In genomic region chr5:73232266-73233041, GRCh38 we compare ENCODE assay signal across 1 cellular context.
TF ChIP-seq lines count a peak whose summit lies in the region.

No MANE protein-coding gene starts in this region.

TF ChIP-seq in WTC11, 78 proteins besides CTCF, POLR2A, EP300 and RAD21 (continued from another document):
- TF ChIP-seq, protein P1, sequence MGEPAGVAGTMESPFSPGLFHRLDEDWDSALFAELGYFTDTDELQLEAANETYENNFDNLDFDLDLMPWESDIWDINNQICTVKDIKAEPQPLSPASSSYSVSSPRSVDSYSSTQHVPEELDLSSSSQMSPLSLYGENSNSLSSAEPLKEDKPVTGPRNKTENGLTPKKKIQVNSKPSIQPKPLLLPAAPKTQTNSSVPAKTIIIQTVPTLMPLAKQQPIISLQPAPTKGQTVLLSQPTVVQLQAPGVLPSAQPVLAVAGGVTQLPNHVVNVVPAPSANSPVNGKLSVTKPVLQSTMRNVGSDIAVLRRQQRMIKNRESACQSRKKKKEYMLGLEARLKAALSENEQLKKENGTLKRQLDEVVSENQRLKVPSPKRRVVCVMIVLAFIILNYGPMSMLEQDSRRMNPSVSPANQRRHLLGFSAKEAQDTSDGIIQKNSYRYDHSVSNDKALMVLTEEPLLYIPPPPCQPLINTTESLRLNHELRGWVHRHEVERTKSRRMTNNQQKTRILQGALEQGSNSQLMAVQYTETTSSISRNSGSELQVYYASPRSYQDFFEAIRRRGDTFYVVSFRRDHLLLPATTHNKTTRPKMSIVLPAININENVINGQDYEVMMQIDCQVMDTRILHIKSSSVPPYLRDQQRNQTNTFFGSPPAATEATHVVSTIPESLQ (CRISPR knock-in tag; IDR thresholded peaks at IDR 0.05) = no peak
- TF ChIP-seq, protein P2, sequence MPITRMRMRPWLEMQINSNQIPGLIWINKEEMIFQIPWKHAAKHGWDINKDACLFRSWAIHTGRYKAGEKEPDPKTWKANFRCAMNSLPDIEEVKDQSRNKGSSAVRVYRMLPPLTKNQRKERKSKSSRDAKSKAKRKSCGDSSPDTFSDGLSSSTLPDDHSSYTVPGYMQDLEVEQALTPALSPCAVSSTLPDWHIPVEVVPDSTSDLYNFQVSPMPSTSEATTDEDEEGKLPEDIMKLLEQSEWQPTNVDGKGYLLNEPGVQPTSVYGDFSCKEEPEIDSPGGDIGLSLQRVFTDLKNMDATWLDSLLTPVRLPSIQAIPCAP (CRISPR knock-in tag; IDR thresholded peaks at IDR 0.05) = no peak
- TF ChIP-seq, protein P3, sequence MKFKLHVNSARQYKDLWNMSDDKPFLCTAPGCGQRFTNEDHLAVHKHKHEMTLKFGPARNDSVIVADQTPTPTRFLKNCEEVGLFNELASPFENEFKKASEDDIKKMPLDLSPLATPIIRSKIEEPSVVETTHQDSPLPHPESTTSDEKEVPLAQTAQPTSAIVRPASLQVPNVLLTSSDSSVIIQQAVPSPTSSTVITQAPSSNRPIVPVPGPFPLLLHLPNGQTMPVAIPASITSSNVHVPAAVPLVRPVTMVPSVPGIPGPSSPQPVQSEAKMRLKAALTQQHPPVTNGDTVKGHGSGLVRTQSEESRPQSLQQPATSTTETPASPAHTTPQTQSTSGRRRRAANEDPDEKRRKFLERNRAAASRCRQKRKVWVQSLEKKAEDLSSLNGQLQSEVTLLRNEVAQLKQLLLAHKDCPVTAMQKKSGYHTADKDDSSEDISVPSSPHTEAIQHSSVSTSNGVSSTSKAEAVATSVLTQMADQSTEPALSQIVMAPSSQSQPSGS (CRISPR knock-in tag; IDR thresholded peaks at IDR 0.05; ENCODE audit: borderline replicate concordance, low read depth) = no peak
- TF ChIP-seq ESRRA (CRISPR knock-in tag; IDR thresholded peaks at IDR 0.05; ENCODE audit: borderline replicate concordance) = no peak
- no peak for TF ChIP-seq NFE2L1 (CRISPR knock-in tag; IDR thresholded peaks at IDR 0.05)
